Comparison of ENCODE assay signal across 8 cellular contexts in genomic region chr1:86704456-86704971, GRCh38. TPM values are rescaled to one million over a fixed set of nuclear protein-coding genes. Genes with fewer than 3 reads are reported as not detected.
DNase-seq lines count a peak whose midpoint lies in the region; ATAC-seq and TF ChIP-seq lines count a peak whose summit lies in the region.

SH3GLB1 (plus strand) TSS chr1:86704576; CDS start chr1:86704900, 324 bp downstream.

- H3K27ac ChIP-seq in left ventricle myocardium inferior (replicated peaks), result peak within 1 kb of the TSS; percentile 100
- peak within 1 kb of the TSS; percentile 99 for H3K27ac ChIP-seq in psoas muscle
- peak within 1 kb of the TSS; percentile 99 for H3K27ac ChIP-seq in urinary bladder (ENCODE audit: low read depth)

- peak; percentile 93 for TF ChIP-seq CTCF in left ventricle myocardium inferior (IDR thresholded peaks at IDR 0.05; ENCODE audit: borderline replicate concordance)
- TF ChIP-seq CTCF in psoas muscle (IDR thresholded peaks at IDR 0.05), result peak; percentile 90

- H3K9me3 ChIP-seq in left ventricle myocardium inferior (replicated peaks) (no peaks in the 10 kb centered on the region), psoas muscle (no peaks in the 10 kb centered on the region)

- H3K36me3 Mint-ChIP-seq in T-helper 1 cell treated with Interleukin-12 subunit alpha and Interleukin-12 subunit beta and Interleukin-4 antibody, amounts not matched to agents 30 μg/mL and 1 μg/mL, for 36 hours (ENCODE audit: low read depth), result peaks cover 15% of the 10 kb centered on the region

- peak; percentile 82 for DNase-seq in NCI-H146 treated with DMSO at 0.1 percent for 48 hours (lab: John Stamatoyannopoulos, UW; ENCODE audit: unreplicated experiment)
- DNase-seq in amniotic stem cell (lab: John Stamatoyannopoulos, UW), result peak; percentile 93
- peak; percentile 89 for DNase-seq in left ventricle myocardium inferior
- DNase-seq in psoas muscle, result peak; percentile 91 to 95

- peak within 1 kb of the TSS; percentile 96 for H3K27ac Mint-ChIP-seq in T-helper 1 cell treated with Interleukin-12 subunit alpha and Interleukin-12 subunit beta and Interleukin-4 antibody, amounts not matched to agents 30 μg/mL and 1 μg/mL, for 36 hours

- H3K4me3 ChIP-seq in left ventricle myocardium inferior (peak within 1 kb of the TSS; percentile 91), psoas muscle (peak within 1 kb of the TSS; percentile 93), urinary bladder (ENCODE audit: low read depth, low read length) (peak within 1 kb of the TSS; percentile 91)

- peaks cover 60% of the 10 kb centered on the region for H3K4me1 ChIP-seq in left ventricle myocardium inferior
- H3K4me1 ChIP-seq in psoas muscle, result peaks cover 27% of the 10 kb centered on the region
- H3K4me1 ChIP-seq in urinary bladder (ENCODE audit: insufficient read depth), result peaks cover 2% of the 10 kb centered on the region

- H3K4me3 Mint-ChIP-seq in T-helper 1 cell treated with Interleukin-12 subunit alpha and Interleukin-12 subunit beta and Interleukin-4 antibody, amounts not matched to agents 30 μg/mL and 1 μg/mL, for 36 hours, result peak within 1 kb of the TSS; percentile 97

- intact Hi-C loops in left ventricle myocardium inferior (cut with micrococcal nuclease), result no loop called here
- intact Hi-C loops in psoas muscle (cut with DNase I), result loop anchor here in 1 of 2 donors (2.0 to 10.0 kb wide), 2 partner anchors 70 to 380 kb away; no protein-coding TSS in a partner anchor

- H3K27me3 ChIP-seq in left ventricle myocardium inferior (ENCODE audit: low read depth), result no peaks in the 10 kb centered on the region
- no peaks in the 10 kb centered on the region for H3K27me3 ChIP-seq in psoas muscle (ENCODE audit: insufficient read depth in 3 of 3, low read length in 2 of 3)

- H3K27me3 Mint-ChIP-seq in T-helper 1 cell treated with Interleukin-12 subunit alpha and Interleukin-12 subunit beta and Interleukin-4 antibody, amounts not matched to agents 30 μg/mL and 1 μg/mL, for 36 hours (ENCODE audit: low read depth), result no peaks in the 10 kb centered on the region

- 0 to 1% (median 0%) methylated on average over 50 to 71 of the region's 71 CpGs for WGBS in psoas muscle, 3 donors
- WGBS in urinary bladder, result under 1% methylated on average over 71 of the region's 71 CpGs

- no peaks in the 10 kb centered on the region for H3K9me3 Mint-ChIP-seq in T-helper 1 cell treated with Interleukin-12 subunit alpha and Interleukin-12 subunit beta and Interleukin-4 antibody, amounts not matched to agents 30 μg/mL and 1 μg/mL, for 36 hours

- ATAC-seq in GM18499 (IDR thresholded peaks at IDR 0.05; ENCODE audit: insufficient read depth, unreplicated experiment) (peak; percentile 69), HG02885 (IDR thresholded peaks at IDR 0.05; ENCODE audit: poor library complexity, unreplicated experiment) (peak; percentile 87), psoas muscle (peak; percentile 86 to 89 (median 88))

- H3K36me3 ChIP-seq in left ventricle myocardium inferior (no peaks in the 10 kb centered on the region), psoas muscle (ENCODE audit: insufficient read depth in 1 of 2, low read depth in 1 of 2) (no peaks in the 10 kb centered on the region), urinary bladder (ENCODE audit: insufficient read depth) (no peaks in the 10 kb centered on the region)

- H3K4me1 Mint-ChIP-seq in T-helper 1 cell treated with Interleukin-12 subunit alpha and Interleukin-12 subunit beta and Interleukin-4 antibody, amounts not matched to agents 30 μg/mL and 1 μg/mL, for 36 hours (ENCODE audit: low read depth), result peaks cover 35% of the 10 kb centered on the region

RNA-seq across cellular contexts. Expression of gene SH3GLB1, which starts in this region (rescaled TPM):
- total RNA-seq in left ventricle myocardium inferior (114 TPM), psoas muscle (100 to 1,000 TPM; 158 to 315 (median 198) TPM), urinary bladder (104 TPM)
- polyA plus RNA-seq in psoas muscle (100 to 1,000 TPM in 1 of 3 donors, 10 to 100 TPM in 2; 68.8 to 124 (median 81.4) TPM), urinary bladder (35.1 TPM)

Comparison
In these comparisons a context has a peak if more than half of its experiments do, and no peak if none do; other contexts are left out.
1. Peak in every context shown above with its lines: DNase-seq, ATAC-seq, H3K4me3 ChIP-seq and H3K27ac ChIP-seq.